Comparison of ENCODE assay signal across 22 cellular contexts in the genomic region with DNA sequence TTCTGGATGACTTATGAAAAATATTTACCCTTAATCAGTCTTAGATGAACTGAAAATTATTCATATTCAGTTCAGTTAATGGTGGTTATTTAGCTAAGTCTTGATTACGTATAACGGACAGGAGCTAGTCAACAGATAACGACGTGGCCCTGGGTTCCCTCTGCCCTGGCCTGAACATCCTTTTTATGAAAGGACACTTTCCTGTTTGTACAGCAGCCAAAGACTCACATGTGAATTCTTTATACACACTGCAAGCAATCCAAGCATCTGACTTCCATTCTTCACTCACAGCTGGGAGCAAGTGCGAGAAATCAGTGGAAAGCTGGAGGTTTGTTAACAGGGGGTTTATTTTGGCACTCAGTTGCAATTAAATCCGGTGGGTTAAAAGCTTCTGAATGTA.
"Had no signal": no experiment of that assay in that cellular context is flagged by ENCODE, and none has a peak within 500 bp of the region (broad histone marks: within the 10 kb centered on the region; RNA-seq: fewer than 3 reads in every experiment).

No MANE protein-coding gene starts in this region.

- FAIRE-seq: colon, endothelial cell of umbilical vein, islet of Langerhans, keratinocyte had no signal

- ATAC-seq: gastroesophageal sphincter, heart right ventricle, left cardiac atrium, left lung, left ventricle myocardium superior, lower lobe of right lung, mucosa of descending colon had no signal

- DNase-seq: dermis blood vessel endothelial cell; dorsolateral prefrontal cortex; effector CD4-positive, alpha-beta T cell; effector memory CD4-positive, alpha-beta T cell; foreskin fibroblast; foreskin melanocyte; heart right ventricle; hippocampal formation; left cardiac atrium; left lung; left ventricle myocardium superior; lower lobe of right lung; mesenchymal stem cell; mucosa of descending colon; naive B cell had no signal

- H3K4me3 ChIP-seq: coronary artery, dorsolateral prefrontal cortex, esophagus muscularis mucosa, gastroesophageal sphincter, heart right ventricle, left lung, lower lobe of right lung, mucosa of descending colon had no signal
